11 cellular contexts compared by ENCODE assay signal in the genomic region with DNA sequence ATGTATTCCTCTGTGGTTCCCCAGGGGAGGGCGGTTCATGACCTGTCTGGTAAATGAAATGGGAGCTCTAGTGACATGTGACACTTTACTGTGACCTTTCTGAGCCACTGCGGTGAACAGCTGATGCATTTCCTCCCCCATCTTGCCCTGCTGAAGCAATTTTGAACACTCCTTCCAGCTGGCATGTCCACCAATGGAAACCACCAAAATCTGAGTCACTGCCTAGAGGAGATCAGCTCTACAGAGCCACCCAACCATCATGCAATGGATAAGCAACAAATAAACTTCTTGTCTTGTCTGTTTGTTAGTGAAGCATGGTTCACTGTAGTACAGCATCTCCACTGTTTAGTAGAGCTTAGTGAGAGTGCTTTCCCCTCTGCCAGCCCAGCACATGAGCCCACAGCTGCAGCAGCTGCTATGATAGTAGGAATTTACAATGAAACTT.
DNase-seq lines count a peak whose midpoint lies in the region; ATAC-seq, FAIRE-seq and TF ChIP-seq lines count a peak whose summit lies in the region.
"Had no signal": no experiment of that assay in that cellular context is flagged by ENCODE, and none has a peak within 500 bp of the region (broad histone marks: within the 10 kb centered on the region; RNA-seq: fewer than 3 reads in every experiment).

No MANE protein-coding gene starts in this region.

- no peak overlapping the region for H3K27ac ChIP-seq in lung (ENCODE audit: low read depth in 1 of 2, low read length in 1 of 2)
- H3K27ac ChIP-seq: pancreas had no signal

- ATAC-seq in lung (ENCODE audit: insufficient read depth, low FRiP score): peak; percentile 16
- ATAC-seq in HG03432 (IDR thresholded peaks at IDR 0.05; ENCODE audit: unreplicated experiment): no peak

- no peak for TF ChIP-seq POLR2A in H54 (IDR thresholded peaks at IDR 0.05; ENCODE audit: low read depth, low read length)

- peak; percentile 80 for FAIRE-seq in H54 (lab: Jason Lieb, UNC)
- FAIRE-seq: pancreas had no signal

- WGBS in lung, 2 donors: 54 to 74% methylated on average over 2 of the region's 2 CpGs

- TF ChIP-seq CTCF in lung (IDR thresholded peaks at IDR 0.05; ENCODE audit: control extremely low read depth, extremely low read depth): no peak

- no peaks in the 10 kb centered on the region for H3K36me3 ChIP-seq in lung (ENCODE audit: control insufficient read depth in 2 of 2, insufficient read depth in 2 of 2, low read length in 2 of 2)
- H3K36me3 ChIP-seq: pancreas had no signal

- DNase-seq in A172 (ENCODE audit: low spot score): peak; percentile 76
- peak; percentile 20 for DNase-seq in H54 (ENCODE audit: insufficient read length, low spot score)
- DNase-seq in astrocyte of the hippocampus (ENCODE audit: low read depth, low spot score): peak; percentile 39
- DNase-seq in lung (ENCODE audit: low spot score): no peak
- DNase-seq in UCSD-AML1 (lab: John Stamatoyannopoulos, UW; ENCODE audit: unreplicated experiment): no peak
- DNase-seq in NCI-H446 (lab: John Stamatoyannopoulos, UW): no peak
- no peak for DNase-seq in HuH-7.5 (ENCODE audit: low spot score)
- DNase-seq: activated B cell treated with CpG ODN at 0.5 μM for 24 hours; activated effector memory CD4-positive, alpha-beta T cell treated with Interleukin-2 at 50 U/mL for 16 hours had no signal

- H3K27me3 ChIP-seq in lung (ENCODE audit: control insufficient read depth, insufficient read depth): no peaks in the 10 kb centered on the region
- H3K27me3 ChIP-seq: pancreas had no signal

- H3K9me3 ChIP-seq in lung (ENCODE audit: control insufficient read depth in 2 of 2, insufficient read depth in 1 of 2, low read length in 1 of 2): no peaks in the 10 kb centered on the region
- H3K9me3 ChIP-seq: pancreas had no signal

- H3K4me1 ChIP-seq in lung (ENCODE audit: control insufficient read depth in 2 of 2, insufficient read depth in 2 of 2, low read length in 2 of 2): no peaks in the 10 kb centered on the region
- H3K4me1 ChIP-seq: pancreas had no signal

- H3K4me3 ChIP-seq in lung: no peak overlapping the region
- H3K4me3 ChIP-seq: pancreas had no signal

Comparison
In these comparisons a context has a peak if more than half of its experiments do, and no peak if none do; other contexts are left out.
1. DNase-seq: peak in A172 (single experiment), H54 (single experiment) and astrocyte of the hippocampus (single experiment); none in lung (single experiment), UCSD-AML1 (single experiment), NCI-H446 (0 of 2) and HuH-7.5 (single experiment).